In genomic region chr6:26026833-26027490, GRCh38 we compare ENCODE assay signal across 1 cellular context.
TF ChIP-seq lines count a peak whose summit lies in the region.

No MANE protein-coding gene starts in this region.

TF ChIP-seq in HEK293, 187 proteins besides CTCF, POLR2A, EP300 and RAD21 (continued from another document and continues in another):
- TF ChIP-seq BCL6B (tag by site-specific recombination; IDR thresholded peaks at IDR 0.05): no peak
- no peak for TF ChIP-seq ZNF571 (tag by site-specific recombination; IDR thresholded peaks at IDR 0.05)
- TF ChIP-seq ZBTB21 (tag by site-specific recombination; IDR thresholded peaks at IDR 0.05): 0 out of 2 replicates have a peak, but pooled peaks have one; percentile 64
- TF ChIP-seq GLI2 (tag by site-specific recombination; IDR thresholded peaks at IDR 0.05; ENCODE audit: borderline replicate concordance, low read depth): no peak
- peak; percentile 95 for TF ChIP-seq KLF9 (tag by site-specific recombination; IDR thresholded peaks at IDR 0.05; ENCODE audit: low read depth)
- peak; percentile 46; the same call in 1 of the 2 replicates for TF ChIP-seq PRDM6 (tag by site-specific recombination; IDR thresholded peaks at IDR 0.05)
- TF ChIP-seq ZNF629 (tag by site-specific recombination; IDR thresholded peaks at IDR 0.05): peak; percentile 82
- TF ChIP-seq ZNF530 (tag by site-specific recombination; IDR thresholded peaks at IDR 0.05; ENCODE audit: low read depth): no peak
- peak; percentile 83 for TF ChIP-seq ZSCAN30 (tag by site-specific recombination; IDR thresholded peaks at IDR 0.05)
- peak; percentile 77 for TF ChIP-seq ZBTB26 (tag by site-specific recombination; optimal IDR thresholded peaks at IDR 0.05)
- TF ChIP-seq ZNF596 (tag by site-specific recombination; IDR thresholded peaks at IDR 0.05): no peak
- TF ChIP-seq ZNF112 (tag by site-specific recombination; IDR thresholded peaks at IDR 0.05): no peak
- no peak for TF ChIP-seq ZNF830 (tag by site-specific recombination; IDR thresholded peaks at IDR 0.05; ENCODE audit: low read depth)
- TF ChIP-seq ZEB2 (tag by site-specific recombination; IDR thresholded peaks at IDR 0.05): peak; percentile 98
- TF ChIP-seq KLF16 (tag by site-specific recombination; IDR thresholded peaks at IDR 0.05): peak; percentile 84
- peak; percentile 87 for TF ChIP-seq TSHZ1 (tag by site-specific recombination; IDR thresholded peaks at IDR 0.05; ENCODE audit: borderline replicate concordance)
- TF ChIP-seq, protein P1, sequence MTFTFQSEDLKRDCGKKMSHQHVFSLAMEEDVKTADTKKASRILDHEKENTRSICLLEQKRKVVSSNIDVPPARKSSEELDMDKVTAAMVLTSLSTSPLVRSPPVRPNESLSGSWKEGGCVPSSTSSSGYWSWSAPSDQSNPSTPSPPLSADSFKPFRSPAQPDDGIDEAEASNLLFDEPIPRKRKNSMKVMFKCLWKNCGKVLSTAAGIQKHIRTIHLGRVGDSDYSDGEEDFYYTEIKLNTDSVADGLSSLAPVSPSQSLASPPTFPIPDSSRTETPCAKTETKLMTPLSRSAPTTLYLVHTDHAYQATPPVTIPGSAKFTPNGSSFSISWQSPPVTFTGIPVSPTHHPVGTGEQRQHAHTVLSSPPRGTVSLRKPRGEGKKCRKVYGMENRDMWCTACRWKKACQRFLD (tag by site-specific recombination; IDR thresholded peaks at IDR 0.05): no peak
- TF ChIP-seq ZNF341 (tag by site-specific recombination; IDR thresholded peaks at IDR 0.05; ENCODE audit: low read depth): no peak
- no peak for TF ChIP-seq HOXC10 (CRISPR knock-in tag; IDR thresholded peaks at IDR 0.05)
- TF ChIP-seq ZFHX2 (tag by site-specific recombination; conservative IDR thresholded peaks at IDR 0.05): peak; percentile 18; the same call in 1 of the 2 replicates
- no peak; the same call in 1 of the 2 replicates for TF ChIP-seq ZNF221 (tag by site-specific recombination; IDR thresholded peaks at IDR 0.05; ENCODE audit: borderline replicate concordance)
- 0 out of 2 replicates have a peak, but pooled peaks have one; percentile 10 for TF ChIP-seq ZBTB44 (tag by site-specific recombination; IDR thresholded peaks at IDR 0.05)
- no peak for TF ChIP-seq ZNF423 (tag by site-specific recombination; IDR thresholded peaks at IDR 0.05)
- TF ChIP-seq, protein P2, sequence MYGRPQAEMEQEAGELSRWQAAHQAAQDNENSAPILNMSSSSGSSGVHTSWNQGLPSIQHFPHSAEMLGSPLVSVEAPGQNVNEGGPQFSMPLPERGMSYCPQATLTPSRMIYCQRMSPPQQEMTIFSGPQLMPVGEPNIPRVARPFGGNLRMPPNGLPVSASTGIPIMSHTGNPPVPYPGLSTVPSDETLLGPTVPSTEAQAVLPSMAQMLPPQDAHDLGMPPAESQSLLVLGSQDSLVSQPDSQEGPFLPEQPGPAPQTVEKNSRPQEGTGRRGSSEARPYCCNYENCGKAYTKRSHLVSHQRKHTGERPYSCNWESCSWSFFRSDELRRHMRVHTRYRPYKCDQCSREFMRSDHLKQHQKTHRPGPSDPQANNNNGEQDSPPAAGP (tag by site-specific recombination; IDR thresholded peaks at IDR 0.05): peak; percentile 88
- TF ChIP-seq ZBTB20 (tag by site-specific recombination; IDR thresholded peaks at IDR 0.05): no peak
- TF ChIP-seq ZNF600 (tag by site-specific recombination; IDR thresholded peaks at IDR 0.05): 0 out of 2 replicates have a peak, but pooled peaks have one; percentile 12
- TF ChIP-seq, protein P3, sequence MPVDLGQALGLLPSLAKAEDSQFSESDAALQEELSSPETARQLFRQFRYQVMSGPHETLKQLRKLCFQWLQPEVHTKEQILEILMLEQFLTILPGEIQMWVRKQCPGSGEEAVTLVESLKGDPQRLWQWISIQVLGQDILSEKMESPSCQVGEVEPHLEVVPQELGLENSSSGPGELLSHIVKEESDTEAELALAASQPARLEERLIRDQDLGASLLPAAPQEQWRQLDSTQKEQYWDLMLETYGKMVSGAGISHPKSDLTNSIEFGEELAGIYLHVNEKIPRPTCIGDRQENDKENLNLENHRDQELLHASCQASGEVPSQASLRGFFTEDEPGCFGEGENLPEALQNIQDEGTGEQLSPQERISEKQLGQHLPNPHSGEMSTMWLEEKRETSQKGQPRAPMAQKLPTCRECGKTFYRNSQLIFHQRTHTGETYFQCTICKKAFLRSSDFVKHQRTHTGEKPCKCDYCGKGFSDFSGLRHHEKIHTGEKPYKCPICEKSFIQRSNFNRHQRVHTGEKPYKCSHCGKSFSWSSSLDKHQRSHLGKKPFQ (tag by site-specific recombination; IDR thresholded peaks at IDR 0.05): peak; percentile 29; the same call in 1 of the 2 replicates
- peak; percentile 76; the same call in 1 of the 2 replicates for TF ChIP-seq ZNF837 (tag by site-specific recombination; IDR thresholded peaks at IDR 0.05)
- TF ChIP-seq ZNF792 (tag by site-specific recombination; IDR thresholded peaks at IDR 0.05): peak; percentile 49; the same call in 1 of the 2 replicates
- TF ChIP-seq, protein P4, sequence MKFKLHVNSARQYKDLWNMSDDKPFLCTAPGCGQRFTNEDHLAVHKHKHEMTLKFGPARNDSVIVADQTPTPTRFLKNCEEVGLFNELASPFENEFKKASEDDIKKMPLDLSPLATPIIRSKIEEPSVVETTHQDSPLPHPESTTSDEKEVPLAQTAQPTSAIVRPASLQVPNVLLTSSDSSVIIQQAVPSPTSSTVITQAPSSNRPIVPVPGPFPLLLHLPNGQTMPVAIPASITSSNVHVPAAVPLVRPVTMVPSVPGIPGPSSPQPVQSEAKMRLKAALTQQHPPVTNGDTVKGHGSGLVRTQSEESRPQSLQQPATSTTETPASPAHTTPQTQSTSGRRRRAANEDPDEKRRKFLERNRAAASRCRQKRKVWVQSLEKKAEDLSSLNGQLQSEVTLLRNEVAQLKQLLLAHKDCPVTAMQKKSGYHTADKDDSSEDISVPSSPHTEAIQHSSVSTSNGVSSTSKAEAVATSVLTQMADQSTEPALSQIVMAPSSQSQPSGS (tag by site-specific recombination; IDR thresholded peaks at IDR 0.05; ENCODE audit: low read depth): no peak
- TF ChIP-seq ZNF354C (tag by site-specific recombination; IDR thresholded peaks at IDR 0.05; ENCODE audit: borderline replicate concordance, low read depth): no peak
- TF ChIP-seq ZNF155 (tag by site-specific recombination; IDR thresholded peaks at IDR 0.05): no peak
- TF ChIP-seq, protein P5, sequence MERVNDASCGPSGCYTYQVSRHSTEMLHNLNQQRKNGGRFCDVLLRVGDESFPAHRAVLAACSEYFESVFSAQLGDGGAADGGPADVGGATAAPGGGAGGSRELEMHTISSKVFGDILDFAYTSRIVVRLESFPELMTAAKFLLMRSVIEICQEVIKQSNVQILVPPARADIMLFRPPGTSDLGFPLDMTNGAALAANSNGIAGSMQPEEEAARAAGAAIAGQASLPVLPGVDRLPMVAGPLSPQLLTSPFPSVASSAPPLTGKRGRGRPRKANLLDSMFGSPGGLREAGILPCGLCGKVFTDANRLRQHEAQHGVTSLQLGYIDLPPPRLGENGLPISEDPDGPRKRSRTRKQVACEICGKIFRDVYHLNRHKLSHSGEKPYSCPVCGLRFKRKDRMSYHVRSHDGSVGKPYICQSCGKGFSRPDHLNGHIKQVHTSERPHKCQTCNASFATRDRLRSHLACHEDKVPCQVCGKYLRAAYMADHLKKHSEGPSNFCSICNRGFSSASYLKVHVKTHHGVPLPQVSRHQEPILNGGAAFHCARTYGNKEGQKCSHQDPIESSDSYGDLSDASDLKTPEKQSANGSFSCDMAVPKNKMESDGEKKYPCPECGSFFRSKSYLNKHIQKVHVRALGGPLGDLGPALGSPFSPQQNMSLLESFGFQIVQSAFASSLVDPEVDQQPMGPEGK (tag by site-specific recombination; IDR thresholded peaks at IDR 0.05): peak; percentile 44
- TF ChIP-seq ZNF654 (tag by site-specific recombination; IDR thresholded peaks at IDR 0.05; ENCODE audit: low read depth): peak; percentile 2; the same call in 1 of the 2 replicates
- no peak for TF ChIP-seq ZNF248 (tag by site-specific recombination; IDR thresholded peaks at IDR 0.05)
- TF ChIP-seq ZNF266 (tag by site-specific recombination; IDR thresholded peaks at IDR 0.05; ENCODE audit: low read depth): no peak
- TF ChIP-seq MYNN (tag by site-specific recombination; IDR thresholded peaks at IDR 0.05; ENCODE audit: borderline replicate concordance): 0 out of 2 replicates have a peak, but pooled peaks have one; percentile 38
- peak; percentile 94 for TF ChIP-seq ZNF660 (tag by site-specific recombination; IDR thresholded peaks at IDR 0.05)
- TF ChIP-seq BCL11A (tag by site-specific recombination; IDR thresholded peaks at IDR 0.05; ENCODE audit: low read depth): no peak
- no peak for TF ChIP-seq ZNF768 (tag by site-specific recombination; IDR thresholded peaks at IDR 0.05)
- peak; percentile 75 for TF ChIP-seq ZNF366 (tag by site-specific recombination; conservative IDR thresholded peaks at IDR 0.05)
- peak; percentile 23; the same call in 1 of the 2 replicates for TF ChIP-seq MZF1 (tag by site-specific recombination; IDR thresholded peaks at IDR 0.05; ENCODE audit: borderline replicate concordance)
- TF ChIP-seq YY1 (tag by site-specific recombination; IDR thresholded peaks at IDR 0.05): peak; percentile 52
- peak; percentile 86 for TF ChIP-seq SP2 (tag by site-specific recombination; IDR thresholded peaks at IDR 0.05)
- TF ChIP-seq ZNF560 (tag by site-specific recombination; IDR thresholded peaks at IDR 0.05; ENCODE audit: borderline replicate concordance): no peak
- TF ChIP-seq ZSCAN23 (tag by site-specific recombination; IDR thresholded peaks at IDR 0.05): 0 out of 2 replicates have a peak, but pooled peaks have one; percentile 83
- TF ChIP-seq ZNF785 (tag by site-specific recombination; IDR thresholded peaks at IDR 0.05): no peak
